Comparison of ENCODE assay signal across 18 cellular contexts in genomic region chr7:107181172-107181571, GRCh38. TPM values are rescaled to one million over a fixed set of nuclear protein-coding genes. Genes with fewer than 3 reads are reported as not detected.
A peak's percentile ranks its signal among the peaks of the same experiment; 100 is the strongest.
DNase-seq lines count a peak whose midpoint lies in the region; ATAC-seq and TF ChIP-seq lines count a peak whose summit lies in the region.
"Had no signal": no experiment of that assay in that cellular context is flagged by ENCODE, and none has a peak within 500 bp of the region (broad histone marks: within the 10 kb centered on the region; RNA-seq: fewer than 3 reads in every experiment).

No MANE protein-coding gene starts in this region.

- H3K4ac ChIP-seq in IMR-90 (ENCODE audit: low read depth, low read length), result no peak overlapping the region

- H3K56ac ChIP-seq in IMR-90 (ENCODE audit: extremely low read depth, insufficient read depth, low read length), result no peak overlapping the region

- DNase-seq in activated naive CD4-positive, alpha-beta T cell treated with anti-CD3 and anti-CD28 coated beads, Interleukin-2, amount 50 U/mL, for 16 hours, result no peak
- no peak for DNase-seq in IMR-90
- DNase-seq in hepatocyte (ENCODE audit: low spot score), result no peak
- DNase-seq in stimulated activated naive CD8-positive, alpha-beta T cell treated with anti-CD3 and anti-CD28 coated beads, Interleukin-15, amount 100 ng/mL, for 72 hours, result no peak
- no peak for DNase-seq in mucosa of gallbladder (ENCODE audit: low spot score)
- DNase-seq in ecto neural progenitor cell (ENCODE audit: low spot score), result no peak
- DNase-seq: activated CD4-positive, alpha-beta T cell treated with anti-CD3 and anti-CD28 coated beads, Interleukin-2, amount 10 ng/mL, durations not matched to agents 7 days and 5 days; C1 segment of cervical spinal cord; central memory CD4-positive, alpha-beta T cell; islet precursor cell; Kasumi-1; NCI-H1694 treated with DMSO at 0.1 percent for 48 hours had no signal

- peaks cover 12% of the 10 kb centered on the region for H3K9me1 ChIP-seq in IMR-90 (ENCODE audit: insufficient read depth, low read length)

- peaks cover 10 to 38% of the 10 kb centered on the region in 2 experiments for H3K79me1 ChIP-seq in IMR-90 (ENCODE audit: low read depth in 1 of 2, low read length in 2 of 2)

- no peak overlapping the region for H3K23ac ChIP-seq in IMR-90 (ENCODE audit: low read depth, low read length)

- 0 out of 2 replicates have a peak overlapping the region, but pooled peaks have one; percentile 36 for H3K14ac ChIP-seq in IMR-90 (replicated peaks; ENCODE audit: low read depth, low read length)

- no peak overlapping the region for H2BK5ac ChIP-seq in IMR-90 (ENCODE audit: low read depth, low read length, poor library complexity, severe bottlenecking)

- no peak overlapping the region for H2BK20ac ChIP-seq in IMR-90 (ENCODE audit: low read depth, low read length)

- H3K4me1 Mint-ChIP-seq in activated naive CD4-positive, alpha-beta T cell treated with anti-CD3 and anti-CD28 coated beads, Interleukin-2, amount 50 U/mL, for 24 hours, result peaks cover 63% of the 10 kb centered on the region
- H3K4me1 Mint-ChIP-seq in stimulated activated naive CD8-positive, alpha-beta T cell treated with anti-CD3 and anti-CD28 coated beads, Interleukin-15, amount 100 ng/mL, for 72 hours, result peaks cover 59% of the 10 kb centered on the region

- H2AFZ ChIP-seq in IMR-90 (replicated peaks; ENCODE audit: low read length, poor library complexity) (no peak overlapping the region), hepatocyte (no peak overlapping the region)

- in situ Hi-C loops in IMR-90 (cut with MboI; ENCODE audit: low sequenced_read_pairs), result no loop called here

- H3K36me3 Mint-ChIP-seq in activated naive CD4-positive, alpha-beta T cell treated with anti-CD3 and anti-CD28 coated beads, Interleukin-2, amount 50 U/mL, for 24 hours, result peaks cover 24% of the 10 kb centered on the region

- no peak overlapping the region for H3K9ac ChIP-seq in IMR-90 (ENCODE audit: low read depth, low read length)

- no peak overlapping the region for H2AK9ac ChIP-seq in IMR-90 (replicated peaks; ENCODE audit: low read depth, low read length, poor library complexity)

- no peaks in the 10 kb centered on the region for H3K9me3 Mint-ChIP-seq in activated naive CD4-positive, alpha-beta T cell treated with anti-CD3 and anti-CD28 coated beads, Interleukin-2, amount 50 U/mL, for 24 hours
- no peaks in the 10 kb centered on the region for H3K9me3 Mint-ChIP-seq in stimulated activated naive CD8-positive, alpha-beta T cell treated with anti-CD3 and anti-CD28 coated beads, Interleukin-15, amount 100 ng/mL, for 72 hours
- H3K9me3 Mint-ChIP-seq: activated CD4-positive, alpha-beta T cell treated with anti-CD3 and anti-CD28 coated beads, Interleukin-2, amount 10 ng/mL, durations not matched to agents 7 days and 5 days; dendritic cell treated with granulocyte-macrophage colony-stimulating factor and Interleukin-4, amounts not matched to agents 40 ng/mL and 50 ng/mL, for 4 days had no signal

- no peaks in the 10 kb centered on the region for H3K27me3 ChIP-seq in IMR-90 (ENCODE audit: control insufficient read depth, insufficient read depth, low read length)
- no peaks in the 10 kb centered on the region for H3K27me3 ChIP-seq in hepatocyte
- H3K27me3 ChIP-seq: ascending aorta, SJSA1, suprapubic skin had no signal

- no peak overlapping the region for H3K4me3 ChIP-seq in IMR-90 (ENCODE audit: insufficient read depth, low read depth, low read length)
- H3K4me3 ChIP-seq in hepatocyte, result no peak overlapping the region
- H3K4me3 ChIP-seq: ascending aorta, prostate gland, SJSA1, suprapubic skin had no signal

- no TSS peak for BruUV-seq in IMR-90 (replicated peaks; lab: Mats Ljungman, UMichigan)

- 0 out of 2 replicates have a peak overlapping the region, but pooled peaks have one; percentile 20 for H2AK5ac ChIP-seq in IMR-90 (ENCODE audit: low read depth, low read length)

- WGBS in IMR-90 (ENCODE audit: extremely low coverage in 2 of 2, insufficient read length in 1 of 2), 2 experiments, result no CpG with 5 or more reads among the region's 5 CpGs
- 98% methylated on average over 5 of the region's 5 CpGs for WGBS in hepatocyte (ENCODE audit: low lambda C conversion rate, missing lambda C conversion rate)

- H4K5ac ChIP-seq in IMR-90 (ENCODE audit: low read depth, low read length), result 0 out of 2 replicates have a peak overlapping the region, but pooled peaks have one; percentile 56

- peaks cover 14% of the 10 kb centered on the region for H3K4me1 ChIP-seq in IMR-90 (ENCODE audit: control insufficient read depth, insufficient read depth, low read length)
- H3K4me1 ChIP-seq in hepatocyte (ENCODE audit: insufficient read depth), result peaks cover 22% of the 10 kb centered on the region

- no peak for TF ChIP-seq POLR2A in IMR-90 (IDR thresholded peaks at IDR 0.05; ENCODE audit: low read depth, low read length)

- H4K20me1 ChIP-seq in IMR-90 (ENCODE audit: insufficient read depth, low read length) (peaks cover 17% of the 10 kb centered on the region), hepatocyte (ENCODE audit: insufficient read depth, poor library complexity, severe bottlenecking) (peaks cover 43% of the 10 kb centered on the region)

- intact Hi-C loops in IMR-90 (cut with micrococcal nuclease), result no loop called here

- H4K91ac ChIP-seq in IMR-90 (ENCODE audit: insufficient read depth, low read depth, low read length), result no peak overlapping the region

- ATAC-seq in IMR-90 (ENCODE audit: low read depth), result no peak
- no peak for ATAC-seq in stimulated activated naive CD8-positive, alpha-beta T cell treated with anti-CD3 and anti-CD28 coated beads, Interleukin-15, amount 100 ng/mL, for 72 hours

- H3K9me3 ChIP-seq in IMR-90 (ENCODE audit: control insufficient read depth, insufficient read depth, low read length) (no peaks in the 10 kb centered on the region), hepatocyte (ENCODE audit: low read depth) (no peaks in the 10 kb centered on the region)
- H3K9me3 ChIP-seq: ascending aorta, prostate gland, SJSA1, suprapubic skin had no signal

- dilution Hi-C loops in IMR-90 (cut with HindIII; ENCODE audit: low sequenced_read_pairs, unreplicated experiment), result no loop called here

- no peak overlapping the region for H2BK15ac ChIP-seq in IMR-90 (ENCODE audit: low read depth, low read length)

- peaks cover 63% of the 10 kb centered on the region for H3K79me2 ChIP-seq in hepatocyte

- no peak for TF ChIP-seq RAD21 in IMR-90 (IDR thresholded peaks at IDR 0.05; ENCODE audit: low read length)

- H3K9me2 ChIP-seq in hepatocyte (replicated peaks; ENCODE audit: insufficient read depth), result no peaks in the 10 kb centered on the region

- H3K4me2 ChIP-seq in IMR-90 (ENCODE audit: low read depth, low read length), result no peak overlapping the region; the same call in 1 of the 2 replicates
- H3K4me2 ChIP-seq in hepatocyte, result no peak overlapping the region

- peak overlapping the region; percentile 56 for H3K4me3 Mint-ChIP-seq in activated naive CD4-positive, alpha-beta T cell treated with anti-CD3 and anti-CD28 coated beads, Interleukin-2, amount 50 U/mL, for 24 hours
- H3K4me3 Mint-ChIP-seq in stimulated activated naive CD8-positive, alpha-beta T cell treated with anti-CD3 and anti-CD28 coated beads, Interleukin-15, amount 100 ng/mL, for 72 hours, result peak overlapping the region in 1 of 2 donors; percentile 65
- H3K4me3 Mint-ChIP-seq: activated CD4-positive, alpha-beta T cell treated with anti-CD3 and anti-CD28 coated beads, Interleukin-2, amount 10 ng/mL, durations not matched to agents 7 days and 5 days; dendritic cell treated with granulocyte-macrophage colony-stimulating factor and Interleukin-4, amounts not matched to agents 40 ng/mL and 50 ng/mL, for 4 days had no signal

- POLR2A ChIA-PET in IMR-90 (lab: Charles Lee; ENCODE audit: unreplicated experiment), result interaction anchor here (1.0 kb wide), 1 partner anchor 11 kb away, joined by 8 read pairs; no protein-coding TSS in a partner anchor

- TF ChIP-seq CTCF in IMR-90 (conservative IDR thresholded peaks at IDR 0.05; ENCODE audit: low read depth, low read length) (no peak), hepatocyte (IDR thresholded peaks at IDR 0.05; ENCODE audit: poor library complexity) (no peak)

- H3K27ac ChIP-seq in IMR-90 (ENCODE audit: insufficient read depth, low read length) (peak overlapping the region; percentile 41; the same call in 1 of the 2 replicates), hepatocyte (peak overlapping the region; percentile 70)
- H3K27ac ChIP-seq: ascending aorta, prostate gland, SJSA1, suprapubic skin had no signal

- no peak overlapping the region for H4K8ac ChIP-seq in IMR-90 (ENCODE audit: low read depth in 2 of 2, low read length in 2 of 2)

- peak overlapping the region; percentile 53; the same call in 1 of the 2 replicates for H3K18ac ChIP-seq in IMR-90 (ENCODE audit: low read depth, low read length)

- H3K27me3 Mint-ChIP-seq in activated naive CD4-positive, alpha-beta T cell treated with anti-CD3 and anti-CD28 coated beads, Interleukin-2, amount 50 U/mL, for 24 hours, result no peaks in the 10 kb centered on the region
- H3K27me3 Mint-ChIP-seq in stimulated activated naive CD8-positive, alpha-beta T cell treated with anti-CD3 and anti-CD28 coated beads, Interleukin-15, amount 100 ng/mL, for 72 hours, result no peaks in the 10 kb centered on the region
- H3K27me3 Mint-ChIP-seq: activated CD4-positive, alpha-beta T cell treated with anti-CD3 and anti-CD28 coated beads, Interleukin-2, amount 10 ng/mL, durations not matched to agents 7 days and 5 days; dendritic cell treated with granulocyte-macrophage colony-stimulating factor and Interleukin-4, amounts not matched to agents 40 ng/mL and 50 ng/mL, for 4 days had no signal

- peak overlapping the region; percentile 94 for H3K27ac Mint-ChIP-seq in activated naive CD4-positive, alpha-beta T cell treated with anti-CD3 and anti-CD28 coated beads, Interleukin-2, amount 50 U/mL, for 24 hours
- peak overlapping the region; percentile 93 to 95 for H3K27ac Mint-ChIP-seq in stimulated activated naive CD8-positive, alpha-beta T cell treated with anti-CD3 and anti-CD28 coated beads, Interleukin-15, amount 100 ng/mL, for 72 hours
- H3K27ac Mint-ChIP-seq: activated CD4-positive, alpha-beta T cell treated with anti-CD3 and anti-CD28 coated beads, Interleukin-2, amount 10 ng/mL, durations not matched to agents 7 days and 5 days; dendritic cell treated with granulocyte-macrophage colony-stimulating factor and Interleukin-4, amounts not matched to agents 40 ng/mL and 50 ng/mL, for 4 days had no signal

- H3K36me3 ChIP-seq in IMR-90 (ENCODE audit: control insufficient read depth, insufficient read depth, low read length), result peaks cover 3% of the 10 kb centered on the region
- no peaks in the 10 kb centered on the region for H3K36me3 ChIP-seq in hepatocyte (replicated peaks; ENCODE audit: insufficient read depth, low read depth)

- CTCF ChIA-PET in IMR-90 (lab: Yijun Ruan, JAX), result interaction anchor here (0.7 kb wide), 2 partner anchors 394 to 413 kb away, joined by 3 read pairs; no protein-coding TSS in a partner anchor

- no peak overlapping the region for H2BK120ac ChIP-seq in IMR-90 (ENCODE audit: low read depth, low read length)

RNA-seq across cellular contexts. Expression of gene HBP1, which starts 12.4 kb away (rescaled TPM):
- total RNA-seq in IMR-90 (2012; rRNA removed), result 69.9 and 70.0 TPM in 2 replicates
- 19.0 and 27.1 TPM in 2 replicates for polyA plus RNA-seq in IMR-90 (2012; rRNA removed)
- 7.8 and 10.8 TPM in 2 replicates for polyA plus RNA-seq in IMR-90 (2012; cell fraction: cytosol; rRNA removed)
- polyA plus RNA-seq in IMR-90 (2012; cell fraction: nucleus; rRNA removed; ENCODE audit: low replicate concordance), result 11.3 and 41.1 TPM in 2 replicates
- 84.7 and 100 TPM in 2 replicates for total RNA-seq in hepatocyte
- polyA plus RNA-seq in hepatocyte, result 47.7 and 53.9 TPM in 2 replicates
- total RNA-seq in mucosa of gallbladder, result 67.5 TPM
